1 cellular context compared by ENCODE assay signal in genomic region chrX:11363069-11363594, GRCh38.
A peak's percentile ranks its signal among the peaks of the same experiment; 100 is the strongest.
TF ChIP-seq lines count a peak whose summit lies in the region.

No MANE protein-coding gene starts in this region.

TF ChIP-seq in GM12878, 131 proteins besides CTCF, POLR2A, EP300 and RAD21 (continued from another document and continues in another):
- TF ChIP-seq ELK1 (IDR thresholded peaks at IDR 0.05; ENCODE audit: low read depth, low read length) = no peak
- no peak for TF ChIP-seq ZZZ3 (IDR thresholded peaks at IDR 0.05; ENCODE audit: control insufficient read depth, insufficient read length, low read depth)
- TF ChIP-seq HDAC2 (IDR thresholded peaks at IDR 0.05) = no peak
- TF ChIP-seq JUND (IDR thresholded peaks at IDR 0.05; ENCODE audit: low read depth, low read length) = peak; percentile 45; the same call in 1 of the 2 replicates
- no peak for TF ChIP-seq RBBP5 (conservative IDR thresholded peaks at IDR 0.05)
- TF ChIP-seq CUX1 (IDR thresholded peaks at IDR 0.05; ENCODE audit: insufficient replicate concordance, low read depth, low read length) = no peak
- TF ChIP-seq SMAD1 (IDR thresholded peaks at IDR 0.05; ENCODE audit: low read depth, partially characterized antibody) = no peak
- TF ChIP-seq BMI1 (IDR thresholded peaks at IDR 0.05; ENCODE audit: borderline replicate concordance) = peak; percentile 76
- TF ChIP-seq STAT3 (IDR thresholded peaks at IDR 0.05; ENCODE audit: low read depth, low read length) = 0 out of 2 replicates have a peak, but pooled peaks have one; percentile 53
- TF ChIP-seq ZSCAN29 (IDR thresholded peaks at IDR 0.05) = no peak
- peak; percentile 52; the same call in 1 of the 2 replicates for TF ChIP-seq JUNB (IDR thresholded peaks at IDR 0.05)
- no peak for TF ChIP-seq EZH2 (IDR thresholded peaks at IDR 0.05; ENCODE audit: borderline replicate concordance, control insufficient read depth, low read depth, low read length)
- no peak for TF ChIP-seq ASH2L (IDR thresholded peaks at IDR 0.05; ENCODE audit: borderline replicate concordance, low read depth)
- no peak for TF ChIP-seq BCLAF1 (IDR thresholded peaks at IDR 0.05)
- TF ChIP-seq POLR2AphosphoS2 (IDR thresholded peaks at IDR 0.05; ENCODE audit: low read depth, low read length) = no peak
- no peak for TF ChIP-seq SUZ12 (IDR thresholded peaks at IDR 0.05; ENCODE audit: unreplicated experiment)
- TF ChIP-seq IKZF1 (conservative IDR thresholded peaks at IDR 0.05) = peak; percentile 87
- TF ChIP-seq ZNF207 (IDR thresholded peaks at IDR 0.05; ENCODE audit: borderline replicate concordance) = no peak; the same call in 1 of the 2 replicates
- TF ChIP-seq SIX5 (IDR thresholded peaks at IDR 0.05; ENCODE audit: low read depth, low read length, severe bottlenecking) = no peak
- TF ChIP-seq MXI1 (IDR thresholded peaks at IDR 0.05; ENCODE audit: low read depth, low read length) = peak; percentile 68; the same call in 1 of the 2 replicates
- no peak for TF ChIP-seq SUPT20H (IDR thresholded peaks at IDR 0.05; ENCODE audit: borderline replicate concordance, control insufficient read depth, low read depth, low read length)
- TF ChIP-seq SP1 (IDR thresholded peaks at IDR 0.05; ENCODE audit: low read depth, low read length) = no peak
- TF ChIP-seq WRNIP1 (IDR thresholded peaks at IDR 0.05; ENCODE audit: borderline replicate concordance, low read depth, low read length) = no peak
- peak; percentile 98 for TF ChIP-seq SPI1 (IDR thresholded peaks at IDR 0.05; ENCODE audit: borderline replicate concordance, insufficient read depth, low read depth, low read length)
- TF ChIP-seq GATAD2B (conservative IDR thresholded peaks at IDR 0.05; ENCODE audit: low read depth) = peak; percentile 59
- peak; percentile 81; the same call in 1 of the 2 replicates for TF ChIP-seq CHD2 (IDR thresholded peaks at IDR 0.05; ENCODE audit: borderline replicate concordance, low read depth, low read length)
- TF ChIP-seq POLR2AphosphoS5 (IDR thresholded peaks at IDR 0.05; ENCODE audit: low read length) = no peak
- TF ChIP-seq GABPA (IDR thresholded peaks at IDR 0.05; ENCODE audit: low read depth) = no peak
- TF ChIP-seq MTA2 (IDR thresholded peaks at IDR 0.05; ENCODE audit: low read depth) = peak; percentile 95
- peak; percentile 74; the same call in 1 of the 2 replicates for TF ChIP-seq NR2F1 (conservative IDR thresholded peaks at IDR 0.05)
- TF ChIP-seq NFYA (IDR thresholded peaks at IDR 0.05; ENCODE audit: borderline replicate concordance, low read depth, low read length) = no peak
- TF ChIP-seq SMAD5 (IDR thresholded peaks at IDR 0.05; ENCODE audit: low read depth) = no peak
- TF ChIP-seq PML (IDR thresholded peaks at IDR 0.05; ENCODE audit: low read length) = no peak
- no peak for TF ChIP-seq E2F8 (IDR thresholded peaks at IDR 0.05; ENCODE audit: low read depth, partially characterized antibody)
- no peak for TF ChIP-seq RB1 (IDR thresholded peaks at IDR 0.05; ENCODE audit: borderline replicate concordance)
- peak; percentile 50; the same call in 1 of the 2 replicates for TF ChIP-seq PAX5 (IDR thresholded peaks at IDR 0.05; ENCODE audit: borderline replicate concordance, low read depth, low read length)
- TF ChIP-seq KAT2A (conservative IDR thresholded peaks at IDR 0.05; ENCODE audit: control insufficient read depth, low read depth, low read length) = no peak
- TF ChIP-seq RELB (IDR thresholded peaks at IDR 0.05; ENCODE audit: low read depth) = peak; percentile 87; the same call in 1 of the 2 replicates
- no peak for TF ChIP-seq FOS (IDR thresholded peaks at IDR 0.05; ENCODE audit: borderline replicate concordance, extremely low read depth, insufficient read length)
- TF ChIP-seq RFX5 (IDR thresholded peaks at IDR 0.05; ENCODE audit: low read depth, low read length) = no peak
- TF ChIP-seq NR2C2 (IDR thresholded peaks at IDR 0.05; ENCODE audit: borderline replicate concordance, control insufficient read depth, insufficient read length, low read depth) = no peak
- TF ChIP-seq SMARCA5 (IDR thresholded peaks at IDR 0.05) = no peak
- TF ChIP-seq ZBTB11 (CRISPR knock-in tag; IDR thresholded peaks at IDR 0.05) = no peak
- peak in 1 of 2 experiments; percentile 29; a peak in 1 of 4 replicates for TF ChIP-seq ETV6 (conservative IDR thresholded peaks at IDR 0.05 in 1 of 2, IDR thresholded peaks at IDR 0.05 in 1 of 2; ENCODE audit: borderline replicate concordance in 1 of 2, low read depth in 1 of 2)
- TF ChIP-seq ESRRA (IDR thresholded peaks at IDR 0.05; ENCODE audit: low read length) = no peak
- TF ChIP-seq TCF7 (IDR thresholded peaks at IDR 0.05; ENCODE audit: borderline replicate concordance) = peak; percentile 31; the same call in 1 of the 2 replicates
- TF ChIP-seq HDGF (IDR thresholded peaks at IDR 0.05) = no peak
- TF ChIP-seq ZBED1 (IDR thresholded peaks at IDR 0.05; ENCODE audit: borderline replicate concordance) = 0 out of 2 replicates have a peak, but pooled peaks have one; percentile 45
- TF ChIP-seq E2F4 (IDR thresholded peaks at IDR 0.05; ENCODE audit: low read depth, low read length) = no peak
- TF ChIP-seq MEF2A (IDR thresholded peaks at IDR 0.05; ENCODE audit: insufficient read depth, low read depth, low read length) = peak; percentile 61; the same call in 1 of the 2 replicates
- TF ChIP-seq PAX8 (IDR thresholded peaks at IDR 0.05) = no peak
